12 cellular contexts compared by ENCODE assay signal in genomic region chr17:9120471-9120870, GRCh38.
A peak's percentile ranks its signal among the peaks of the same experiment; 100 is the strongest.
DNase-seq lines count a peak whose midpoint lies in the region; ATAC-seq and TF ChIP-seq lines count a peak whose summit lies in the region.
"Had no signal": no experiment of that assay in that cellular context is flagged by ENCODE, and none has a peak within 500 bp of the region (broad histone marks: within the 10 kb centered on the region; RNA-seq: fewer than 3 reads in every experiment).

No MANE protein-coding gene starts in this region.

- no peaks in the 10 kb centered on the region for H3K9me3 ChIP-seq in upper lobe of right lung
- H3K9me3 ChIP-seq: prostate gland had no signal

- no peaks in the 10 kb centered on the region for H3K27me3 ChIP-seq in upper lobe of right lung

- peak; percentile 12 for DNase-seq in stimulated activated CD4-positive, alpha-beta T cell treated with anti-CD3 and anti-CD28 coated beads, Interleukin-15, amount 100 ng/mL, for 24 hours
- DNase-seq in stimulated activated CD4-positive, alpha-beta T cell treated with anti-CD3 and anti-CD28 coated beads, Interleukin-4, amount 100 ng/mL, for 4 hours, result no peak
- DNase-seq in SK-MEL-5 (ENCODE audit: low read depth, low spot score) (peak; percentile 47), germinal center (ENCODE audit: low spot score) (peak; percentile 21), upper lobe of right lung (peak; percentile 48), SKM-1 treated with dmso at 0.1 percent for 144 hours (lab: John Stamatoyannopoulos, UW; ENCODE audit: unreplicated experiment) (no peak), NCI-H748 (lab: John Stamatoyannopoulos, UW; ENCODE audit: unreplicated experiment) (no peak), RPMI8226 (no peak)
- DNase-seq: cerebellar nuclear complex, foreskin melanocyte had no signal

- no peak for ATAC-seq in upper lobe of right lung

- H3K27ac ChIP-seq in upper lobe of right lung, result no peak overlapping the region
- H3K27ac ChIP-seq: C4-2B, prostate gland had no signal

- no peaks in the 10 kb centered on the region for H3K36me3 ChIP-seq in upper lobe of right lung
- H3K36me3 ChIP-seq: prostate gland had no signal

- intact Hi-C loops in upper lobe of right lung (cut with DNase I), result no loop called here

- peak; percentile 26 for TF ChIP-seq CTCF in upper lobe of right lung (IDR thresholded peaks at IDR 0.05)

- in situ Hi-C loops in SK-MEL-5 (cut with HindIII; ENCODE audit: low pct_unique_long_range_greater_than_20kb, low sequenced_read_pairs), result no loop called here

- H3K4me1 ChIP-seq in upper lobe of right lung, result no peaks in the 10 kb centered on the region
- H3K4me1 ChIP-seq: prostate gland had no signal

- H3K4me3 ChIP-seq in upper lobe of right lung, result no peak overlapping the region
- H3K4me3 ChIP-seq: prostate gland had no signal

Comparison
In these comparisons a context has a peak if more than half of its experiments do, and no peak if none do; other contexts are left out.
1. DNase-seq: peak in stimulated activated CD4-positive, alpha-beta T cell treated with anti-CD3 and anti-CD28 coated beads, Interleukin-15, amount 100 ng/mL, for 24 hours (single experiment), SK-MEL-5 (single experiment), germinal center (single experiment) and upper lobe of right lung (single experiment); none in stimulated activated CD4-positive, alpha-beta T cell treated with anti-CD3 and anti-CD28 coated beads, Interleukin-4, amount 100 ng/mL, for 4 hours (0 of 2), SKM-1 treated with dmso at 0.1 percent for 144 hours (single experiment), NCI-H748 (single experiment) and RPMI8226 (single experiment).